In the genomic region with DNA sequence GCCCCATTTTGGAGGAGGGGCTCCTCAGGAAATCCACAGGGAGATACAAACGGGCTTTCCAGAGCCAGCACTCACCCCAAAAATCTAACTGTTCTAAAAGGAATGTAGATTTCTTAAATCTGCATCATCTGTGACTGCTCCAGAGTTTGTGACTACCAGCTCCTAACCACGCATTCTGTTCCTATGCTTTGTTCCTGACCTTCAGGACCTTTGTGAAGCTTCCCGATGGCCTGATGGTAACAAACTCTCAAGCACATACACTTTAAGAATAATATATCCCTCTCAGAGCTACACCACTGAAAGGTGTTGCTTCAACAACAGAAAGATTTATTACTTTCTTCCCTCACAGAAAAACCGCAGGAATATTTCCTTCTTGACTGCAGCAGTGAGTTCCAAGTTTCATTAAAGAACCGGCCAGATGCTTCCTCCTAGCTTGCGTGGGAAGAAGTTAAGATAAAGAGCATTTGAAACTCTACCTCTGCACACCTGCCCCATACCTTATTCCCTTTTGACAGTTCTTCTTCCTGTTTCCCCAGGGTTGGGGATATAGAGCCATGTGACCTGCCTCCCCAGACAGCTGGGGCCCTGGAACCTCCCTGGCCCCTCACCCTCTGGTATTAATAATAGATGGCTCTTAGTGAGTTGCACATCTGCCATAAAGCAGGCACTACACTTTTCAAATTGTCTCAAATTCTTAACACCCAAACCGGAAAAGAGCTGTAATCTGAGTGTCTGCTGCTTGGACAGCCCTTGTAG, we compare ENCODE assay signal across 8 cellular contexts. TPM values are rescaled to one million over a fixed set of nuclear protein-coding genes. Genes with fewer than 3 reads are reported as not detected.
A peak's percentile ranks its signal among the peaks of the same experiment; 100 is the strongest.
DNase-seq lines count a peak whose midpoint lies in the region; ATAC-seq, FAIRE-seq and TF ChIP-seq lines count a peak whose summit lies in the region.

No MANE protein-coding gene starts in this region.

- DNase-seq in HCEC 1CT (peak; percentile 85), RWPE2 (ENCODE audit: low spot score) (no peak), keratinocyte (ENCODE audit: low read depth, low spot score) (no peak), HPDE6-E6E7 (ENCODE audit: extremely low spot score) (no peak), left ventricle myocardium superior (no peak)
- no peak for DNase-seq in activated naive CD4-positive, alpha-beta T cell treated with anti-CD3 and anti-CD28 coated beads, Interleukin-2, amount 50 U/mL, for 72 hours (ENCODE audit: low spot score in 2 of 2)

- H3K9me3 Mint-ChIP-seq in activated naive CD4-positive, alpha-beta T cell treated with anti-CD3 and anti-CD28 coated beads, Interleukin-2, amount 50 U/mL, for 72 hours: no peaks in the 10 kb centered on the region

- peak; percentile 39 for FAIRE-seq in keratinocyte (lab: Jason Lieb, UNC)

- H3K4me1 ChIP-seq in BLaER1 (peaks cover 72% of the 10 kb centered on the region), RWPE2 (ENCODE audit: insufficient read depth, poor library complexity, severe bottlenecking) (peaks cover 73% of the 10 kb centered on the region), keratinocyte (ENCODE audit: control insufficient read depth, extremely low read depth, insufficient read depth, low read length) (peaks cover 77% of the 10 kb centered on the region)

- H3K36me3 ChIP-seq in BLaER1: no peaks in the 10 kb centered on the region
- H3K36me3 ChIP-seq in RWPE2 (ENCODE audit: low read depth): no peaks in the 10 kb centered on the region
- H3K36me3 ChIP-seq in keratinocyte (ENCODE audit: control insufficient read depth in 2 of 2, extremely low read depth in 1 of 2, insufficient read depth in 2 of 2, low read length in 2 of 2): no peaks in the 10 kb centered on the region

- H3K36me3 Mint-ChIP-seq in activated naive CD4-positive, alpha-beta T cell treated with anti-CD3 and anti-CD28 coated beads, Interleukin-2, amount 50 U/mL, for 72 hours: no peaks in the 10 kb centered on the region

- H3K27ac Mint-ChIP-seq in activated naive CD4-positive, alpha-beta T cell treated with anti-CD3 and anti-CD28 coated beads, Interleukin-2, amount 50 U/mL, for 72 hours: peak overlapping the region in 1 of 2 donors; percentile 58

- peaks cover 2% of the 10 kb centered on the region for H3K9me1 ChIP-seq in keratinocyte (ENCODE audit: control insufficient read depth, extremely low read depth, insufficient read depth, low read length)

- H3K9ac ChIP-seq in BLaER1 (no peak overlapping the region), keratinocyte (ENCODE audit: control insufficient read depth, extremely low read depth, insufficient read depth, low read length) (no peak overlapping the region)

- intact Hi-C loops in left ventricle myocardium superior (cut with micrococcal nuclease): no loop called here

- H3K79me2 ChIP-seq in keratinocyte (ENCODE audit: control insufficient read depth, insufficient read depth, low read length): no peaks in the 10 kb centered on the region

- H3K9me3 ChIP-seq in BLaER1: no peaks in the 10 kb centered on the region
- H3K9me3 ChIP-seq in RWPE2 (ENCODE audit: severe bottlenecking): no peaks in the 10 kb centered on the region
- H3K9me3 ChIP-seq in keratinocyte (ENCODE audit: control insufficient read depth, low read depth, low read length): no peaks in the 10 kb centered on the region

- H3K27me3 ChIP-seq in BLaER1: no peaks in the 10 kb centered on the region
- no peaks in the 10 kb centered on the region for H3K27me3 ChIP-seq in RWPE2 (ENCODE audit: insufficient read depth, poor library complexity, severe bottlenecking)
- no peaks in the 10 kb centered on the region for H3K27me3 ChIP-seq in keratinocyte (ENCODE audit: control insufficient read depth, extremely low read depth, insufficient read depth, low read length)

- ATAC-seq in RWPE2 (ENCODE audit: low read depth) (peak; percentile 18), GM18505 (IDR thresholded peaks at IDR 0.05; ENCODE audit: unreplicated experiment) (no peak), left ventricle myocardium superior (no peak)
- no peak for ATAC-seq in activated naive CD4-positive, alpha-beta T cell treated with anti-CD3 and anti-CD28 coated beads, Interleukin-2, amount 50 U/mL, for 72 hours

- peak overlapping the region; percentile 70 for H3K4me2 ChIP-seq in BLaER1
- H3K4me2 ChIP-seq in keratinocyte (ENCODE audit: control insufficient read depth, extremely low read depth, insufficient read depth, low read depth, low read length): peak overlapping the region; percentile 80

- dilution Hi-C loops in keratinocyte (cut with MboI; ENCODE audit: extremely low pct_ligation_motif_present, low sequenced_read_pairs): no loop called here

- H2AFZ ChIP-seq in keratinocyte (ENCODE audit: control insufficient read depth, low read length): peak overlapping the region; percentile 23

- no peak for TF ChIP-seq CTCF in RWPE2 (IDR thresholded peaks at IDR 0.05; ENCODE audit: poor library complexity, severe bottlenecking)
- TF ChIP-seq CTCF in keratinocyte (optimal IDR thresholded peaks at IDR 0.05 in 1 of 3, IDR thresholded peaks at IDR 0.05 in 1 of 3, conservative IDR thresholded peaks at IDR 0.05 in 1 of 3; ENCODE audit: extremely low read depth in 1 of 3, insufficient read depth in 2 of 3, low read length in 3 of 3): no peak

- H4K20me1 ChIP-seq in BLaER1: no peaks in the 10 kb centered on the region
- no peaks in the 10 kb centered on the region for H4K20me1 ChIP-seq in keratinocyte (ENCODE audit: control insufficient read depth, extremely low read depth, insufficient read depth, low read length)

- TF ChIP-seq POLR2A in GM18505 (IDR thresholded peaks at IDR 0.05; ENCODE audit: borderline replicate concordance, extremely low read depth, insufficient read depth, insufficient read length): no peak

- peak overlapping the region; percentile 45; the same call in 1 of the 2 replicates for H3K27ac ChIP-seq in BLaER1
- H3K27ac ChIP-seq in RWPE2 (ENCODE audit: poor library complexity, severe bottlenecking): peak overlapping the region; percentile 49
- no peak overlapping the region for H3K27ac ChIP-seq in keratinocyte (ENCODE audit: control insufficient read depth, insufficient read depth, low read length)

- H3K4me3 ChIP-seq in BLaER1 (no peak overlapping the region), RWPE2 (ENCODE audit: severe bottlenecking) (no peak overlapping the region), keratinocyte (ENCODE audit: control insufficient read depth in 2 of 3, extremely low read depth in 1 of 3, insufficient read depth in 2 of 3, low read depth in 1 of 3, low read length in 3 of 3) (no peak overlapping the region)

RNA-seq across cellular contexts. Expression of a gene that starts 40.2 kb away (rescaled TPM):
- 23.6 to 36.4 TPM (median 30.2 TPM) in 3 replicates for polyA plus RNA-seq in keratinocyte
- 19.6 TPM for polyA plus RNA-seq in keratinocyte (2011; ENCODE audit: low read depth)
- polyA plus RNA-seq in keratinocyte (2011; cell fraction: cytosol; rRNA removed): 15.2 and 25.0 TPM in 2 replicates
- polyA plus RNA-seq in keratinocyte (2011; cell fraction: nucleus; rRNA removed): 29.7 and 37.8 TPM in 2 replicates
- polyA plus RNA-seq in keratinocyte (2012; ENCODE audit: low replicate concordance): 10.5 and 21.2 TPM in 2 replicates
- 23.4 to 66.9 TPM (median 41.5 TPM) in 3 replicates for polyA minus RNA-seq in keratinocyte
- 22.6 TPM for polyA minus RNA-seq in keratinocyte (2011; cell fraction: cytosol; rRNA and poly(A)+ RNA removed)
- polyA minus RNA-seq in keratinocyte (2011; cell fraction: nucleus; rRNA and poly(A)+ RNA removed): 28.4 and 65.1 TPM in 2 replicates
- 4.7 TPM for total RNA-seq in left ventricle myocardium superior
- total RNA-seq in activated naive CD4-positive, alpha-beta T cell treated with anti-CD3 and anti-CD28 coated beads, Interleukin-2, amount 50 U/mL, for 72 hours: 10 to 100 TPM; 56.6 to 85.7 TPM

Comparison
In these comparisons a context has a peak if more than half of its experiments do, and no peak if none do; other contexts are left out.
1. RNA of a gene that starts 40.2 kb away (total RNA-seq): 56.6 to 85.7 TPM in activated naive CD4-positive, alpha-beta T cell treated with anti-CD3 and anti-CD28 coated beads, Interleukin-2, amount 50 U/mL, for 72 hours; 4.7 TPM in left ventricle myocardium superior (single experiment); every median in the first group is over 10 times any median in the second.